ENCODE assay signal across 27 cellular contexts in the genomic region with DNA sequence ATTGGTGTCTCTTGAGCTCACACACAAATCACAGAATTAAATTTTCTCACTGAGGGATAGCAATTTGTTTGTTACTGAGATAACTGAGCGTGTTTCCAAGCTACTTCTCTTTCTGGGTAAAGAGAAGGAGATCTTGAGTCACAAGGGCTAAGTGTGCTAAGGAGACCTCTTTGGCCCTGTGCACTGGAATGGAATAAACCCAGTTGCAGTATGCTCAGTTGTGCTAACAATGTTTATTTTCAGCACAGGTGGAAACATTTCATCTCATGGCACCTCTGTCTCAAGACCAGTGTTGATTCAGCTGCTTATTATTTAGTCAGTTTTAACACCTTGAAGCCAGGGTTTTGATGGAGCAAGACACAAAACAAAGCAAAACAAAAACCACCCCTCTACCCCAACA. TPM values are rescaled to one million over a fixed set of nuclear protein-coding genes. Genes with fewer than 3 reads are reported as not detected.
DNase-seq lines count a peak whose midpoint lies in the region; FAIRE-seq and TF ChIP-seq lines count a peak whose summit lies in the region.
"Had no signal": no experiment of that assay in that cellular context is flagged by ENCODE, and none has a peak within 500 bp of the region (broad histone marks: within the 10 kb centered on the region; RNA-seq: fewer than 3 reads in every experiment).

No MANE protein-coding gene starts in this region.

- no peak overlapping the region for H2BK12ac ChIP-seq in H1 (ENCODE audit: low read depth, low read length)

- DNase-seq in NCI-H1417 treated with DMSO at 0.1 percent for 48 hours (lab: John Stamatoyannopoulos, UW), result peak; percentile 23
- DNase-seq in NCI-H774 (lab: John Stamatoyannopoulos, UW), result peak; percentile 90
- no peak for DNase-seq in H1 (ENCODE audit: low read depth in 1 of 2, low spot score in 2 of 2)
- no peak for DNase-seq in stomach
- no peak for DNase-seq in COLO668 (lab: John Stamatoyannopoulos, UW; ENCODE audit: unreplicated experiment)
- DNase-seq in GDM1 (lab: John Stamatoyannopoulos, UW), result no peak
- DNase-seq in tibial artery, result no peak
- DNase-seq: activated CD8-positive, alpha-beta T cell treated with anti-CD3 and anti-CD28 coated beads, Interleukin-2, amount 10 ng/mL, durations not matched to agents 7 days and 5 days; activated naive CD8-positive, alpha-beta T cell treated with anti-CD3 and anti-CD28 coated beads, Interleukin-2, amount 10 ng/mL, durations not matched to agents 7 days and 5 days; caudate nucleus; endodermal cell; foreskin keratinocyte; IMR-90; left colon; NCI-H2107; RPMI8226; stimulated activated CD4-positive, alpha-beta T cell treated with anti-CD3 and anti-CD28 coated beads, Interleukin-15, amount 100 ng/mL, for 24 hours; stimulated activated naive B cell treated with anti-CD40 and anti-IgM and Interleukin-4, amounts not matched to agents 10 μg/mL and 1 μg/mL and 100 μg/mL, for 72 hours; uterus had no signal

- no peaks in the 10 kb centered on the region for H3K9me3 ChIP-seq in H1 (ENCODE audit: insufficient read depth in 2 of 2, low read depth in 1 of 2, low read length in 1 of 2)
- no peaks in the 10 kb centered on the region for H3K9me3 ChIP-seq in stomach
- H3K9me3 ChIP-seq in tibial artery, result no peaks in the 10 kb centered on the region
- H3K9me3 ChIP-seq: ascending aorta, neutrophil, suprapubic skin, uterus had no signal

- H3K56ac ChIP-seq in H1 (replicated peaks; ENCODE audit: insufficient read length, low read depth, low read length), result no peak overlapping the region

- H3K27ac ChIP-seq in H1 (ENCODE audit: low read depth, low read length) (no peak overlapping the region), stomach (peak overlapping the region in 3 of 5 donors; percentile 32 to 53 (median 51)), tibial artery (no peak overlapping the region)
- H3K27ac ChIP-seq: ascending aorta, C4-2B, foreskin keratinocyte, hepatocyte, neutrophil, suprapubic skin, uterus had no signal

- H4K20me1 ChIP-seq in H1 (replicated peaks in 1 of 2; ENCODE audit: control insufficient read depth in 1 of 2, insufficient read depth in 2 of 2, low read length in 2 of 2), result no peaks in the 10 kb centered on the region

- no peak overlapping the region for H2BK120ac ChIP-seq in H1 (replicated peaks; ENCODE audit: low read depth, low read length)

- H3K4me1 ChIP-seq in H1 (replicated peaks in 1 of 4; ENCODE audit: control insufficient read depth in 3 of 4, insufficient read depth in 4 of 4, low read length in 3 of 4) (no peaks in the 10 kb centered on the region; a peak in 1 of 7 replicates), stomach (peaks cover 0 to 8% (median 3%) of the 10 kb centered on the region in 4 donors), tibial artery (peaks cover 0 to 4% (median 0%) of the 10 kb centered on the region in 4 donors)
- H3K4me1 ChIP-seq: ascending aorta, uterus had no signal

- no peak for TF ChIP-seq EP300 in H1 (IDR thresholded peaks at IDR 0.05; ENCODE audit: borderline replicate concordance in 1 of 2, low read depth in 2 of 2, low read length in 2 of 2)
- no peak for TF ChIP-seq EP300 in stomach (IDR thresholded peaks at IDR 0.05)

- no peak for TF ChIP-seq RAD21 in H1 (IDR thresholded peaks at IDR 0.05 in 1 of 2, conservative IDR thresholded peaks at IDR 0.05 in 1 of 2; ENCODE audit: low read depth in 2 of 2, low read length in 2 of 2)

- H3K27me3 ChIP-seq in H1 (replicated peaks in 1 of 4; ENCODE audit: control insufficient read depth in 3 of 4, extremely low read depth in 1 of 4, insufficient read depth in 3 of 4, low read length in 3 of 4) (no peaks in the 10 kb centered on the region), stomach (no peaks in the 10 kb centered on the region), tibial artery (no peaks in the 10 kb centered on the region)
- H3K27me3 ChIP-seq: ascending aorta, foreskin keratinocyte, hepatocyte, neutrophil, suprapubic skin, uterus had no signal

- H4K91ac ChIP-seq in H1 (replicated peaks; ENCODE audit: insufficient read length, low read length), result no peak overlapping the region

- no peak overlapping the region for H3K14ac ChIP-seq in H1 (ENCODE audit: insufficient read length)

- H3K79me2 ChIP-seq in H1 (ENCODE audit: control insufficient read depth in 1 of 2, insufficient read depth in 2 of 2, low read length in 2 of 2), result no peaks in the 10 kb centered on the region
- H3K79me2 ChIP-seq: hepatocyte had no signal

- 0 out of 2 replicates have a peak overlapping the region, but pooled peaks have one; percentile 0 for H2AFZ ChIP-seq in H1 (ENCODE audit: low read length)
- H2AFZ ChIP-seq: hepatocyte had no signal

- H3K4me3 ChIP-seq in H1 (ENCODE audit: extremely low read depth in 1 of 4, insufficient read depth in 2 of 4, low read depth in 3 of 4, low read length in 4 of 4) (no peak overlapping the region), stomach (no peak overlapping the region), tibial artery (no peak overlapping the region)
- H3K4me3 ChIP-seq: ascending aorta, hepatocyte, suprapubic skin, uterus had no signal

- H2BK5ac ChIP-seq in H1 (ENCODE audit: low read depth, low read length), result no peak overlapping the region

- TF ChIP-seq POLR2A in H1 (IDR thresholded peaks at IDR 0.05; ENCODE audit: control extremely low read depth in 1 of 2, low read depth in 2 of 2, low read length in 2 of 2) (no peak), stomach (IDR thresholded peaks at IDR 0.05) (no peak)

- POLR2A ChIA-PET in H1 (lab: Charles Lee; ENCODE audit: partially characterized antibody), result interaction anchor here (1.9 kb wide), 1 partner anchor 24 kb away, joined by 7 read pairs; no protein-coding TSS in a partner anchor

- intact Hi-C loops in stomach (cut with DNase I; ENCODE audit: low total_unique reads), result no loop called here
- intact Hi-C loops in tibial artery (cut with DNase I; ENCODE audit: low total_unique reads), result no loop called here

- no peak for FAIRE-seq in H1 (lab: Jason Lieb, UNC)
- FAIRE-seq: D721Med, GM12891, TTC549 had no signal

- H3K18ac ChIP-seq in H1 (ENCODE audit: extremely low read depth, low read length), result no peak overlapping the region

- no peaks in the 10 kb centered on the region for H3K23me2 ChIP-seq in H1 (ENCODE audit: low read depth, low read length)

- 96% methylated on average over 1 of the region's 1 CpG; no CpG with 5 or more reads in 1 of the 2 experiments for WGBS in H1 (ENCODE audit: extremely low coverage in 1 of 2, insufficient coverage in 1 of 2, insufficient read length in 1 of 2, insufficient replicate concordance in 2 of 2, low coverage in 1 of 2, low lambda C conversion rate in 2 of 2, missing lambda C conversion rate in 1 of 2), 2 experiments
- WGBS in stomach, 5 donors, result 35 to 65% (median 37%) methylated on average over 1 of the region's 1 CpG

- H3K36me3 ChIP-seq in H1 (ENCODE audit: control insufficient read depth in 2 of 4, insufficient read depth in 4 of 4, low read length in 3 of 4) (no peaks in the 10 kb centered on the region), stomach (no peaks in the 10 kb centered on the region), tibial artery (no peaks in the 10 kb centered on the region)
- H3K36me3 ChIP-seq: ascending aorta, neutrophil, suprapubic skin, uterus had no signal

- no peak overlapping the region; the same call in 1 of the 2 replicates for H2BK20ac ChIP-seq in H1 (ENCODE audit: low read length)

- TF ChIP-seq CTCF in H1 (IDR thresholded peaks at IDR 0.05; ENCODE audit: control extremely low read depth in 1 of 3, insufficient read depth in 1 of 3, low read depth in 1 of 3, low read length in 3 of 3), result no peak
- no peak for TF ChIP-seq CTCF in stomach (IDR thresholded peaks at IDR 0.05)
- TF ChIP-seq CTCF in tibial artery (IDR thresholded peaks at IDR 0.05), result no peak

- no peak overlapping the region for H4K5ac ChIP-seq in H1 (ENCODE audit: insufficient read length, low read depth, low read length)

- H3K9ac ChIP-seq in H1 (replicated peaks in 1 of 4; ENCODE audit: extremely low read depth in 1 of 4, low read depth in 3 of 4, low read length in 3 of 4), result no peak overlapping the region

- CTCF ChIA-PET in H1 (lab: Charles Lee; ENCODE audit: partially characterized antibody), result interaction anchor here (1.2 to 1.6 kb wide), 2 partner anchors 21 to 36 kb away, joined by 3 to 4 read pairs; no protein-coding TSS in a partner anchor

- no peak overlapping the region for H3K4ac ChIP-seq in H1 (replicated peaks; ENCODE audit: insufficient read length, low read depth, low read length)

- H2BK15ac ChIP-seq in H1 (ENCODE audit: low read length), result no peak overlapping the region

- no peak overlapping the region for H3K4me2 ChIP-seq in H1 (ENCODE audit: insufficient read depth in 1 of 2, low read depth in 2 of 2, low read length in 2 of 2)
- H3K4me2 ChIP-seq: hepatocyte had no signal

- no peaks in the 10 kb centered on the region for H3K79me1 ChIP-seq in H1 (ENCODE audit: low read depth, low read length)

- H4K8ac ChIP-seq in H1 (ENCODE audit: extremely low read depth, insufficient read depth, low read length), result no peak overlapping the region

- H2AK5ac ChIP-seq in H1 (ENCODE audit: low read depth, low read length), result no peak overlapping the region

- no peak overlapping the region for H3K23ac ChIP-seq in H1 (ENCODE audit: insufficient read length)

TF ChIP-seq in H1, 55 proteins besides CTCF, POLR2A, EP300 and RAD21:
- TF ChIP-seq HDAC6 (IDR thresholded peaks at IDR 0.05; ENCODE audit: low read depth, low read length) (no peak), POU5F1 (IDR thresholded peaks at IDR 0.05; ENCODE audit: low read depth, low read length) (no peak), CREB1 (IDR thresholded peaks at IDR 0.05) (no peak)
- TF ChIP-seq, protein P1, sequence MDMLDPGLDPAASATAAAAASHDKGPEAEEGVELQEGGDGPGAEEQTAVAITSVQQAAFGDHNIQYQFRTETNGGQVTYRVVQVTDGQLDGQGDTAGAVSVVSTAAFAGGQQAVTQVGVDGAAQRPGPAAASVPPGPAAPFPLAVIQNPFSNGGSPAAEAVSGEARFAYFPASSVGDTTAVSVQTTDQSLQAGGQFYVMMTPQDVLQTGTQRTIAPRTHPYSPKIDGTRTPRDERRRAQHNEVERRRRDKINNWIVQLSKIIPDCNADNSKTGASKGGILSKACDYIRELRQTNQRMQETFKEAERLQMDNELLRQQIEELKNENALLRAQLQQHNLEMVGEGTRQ (IDR thresholded peaks at IDR 0.05; ENCODE audit: low read length), result no peak

RNA-seq across cellular contexts. Expression of gene UBE2H, which starts 22.5 kb away (rescaled TPM):
- total RNA-seq in H1 (2021; fragmentation: NEBNext Ultra II Directional; extraction: Animal tissue kit (Norgen Biotek cat#: 25700)), result 62.2 and 62.6 TPM in 2 replicates
- polyA plus RNA-seq in H1 (2011; rRNA removed), result 29.0 and 30.6 TPM in 2 replicates
- 41.8 TPM for polyA plus RNA-seq in H1 (2011; cell fraction: cytosol; rRNA removed)
- 20.7 TPM for polyA plus RNA-seq in H1 (2011; cell fraction: nucleus; rRNA removed)
- polyA plus RNA-seq in H1 (2012, experiment 1 of 2), result 32.5 to 59.7 TPM (median 39.3 TPM) in 4 replicates
- polyA plus RNA-seq in H1 (2012, experiment 2 of 2), result 7.3 TPM
- 43.4 TPM for polyA plus RNA-seq in H1 (2013, experiment 1 of 2)
- polyA plus RNA-seq in H1 (2013, experiment 2 of 2), result 48.3 TPM
- 49.8 and 56.0 TPM in 2 replicates for polyA minus RNA-seq in H1 (2011; rRNA and poly(A)+ RNA removed)
- 52.1 TPM for polyA minus RNA-seq in H1 (2011; cell fraction: cytosol; rRNA and poly(A)+ RNA removed)
- polyA minus RNA-seq in H1 (2011; cell fraction: nucleus; rRNA and poly(A)+ RNA removed), result 34.3 TPM
- 100 to 1,000 TPM in 1 of 5 donors, 10 to 100 TPM in 4; 47.8 to 150 (median 59.8) TPM for total RNA-seq in stomach
- polyA plus RNA-seq in stomach, result 10 to 100 TPM; 19.2 to 37.7 (median 28.1) TPM

Comparison
In these comparisons a context has a peak if more than half of its experiments do, and no peak if none do; other contexts are left out.
1. DNase-seq: peak in NCI-H1417 treated with DMSO at 0.1 percent for 48 hours (single experiment) and NCI-H774 (single experiment); none in H1 (0 of 2), stomach (single experiment), COLO668 (single experiment), GDM1 (single experiment) and tibial artery (0 of 2).
2. H3K27ac ChIP-seq: peak in stomach (3 of 5); none in H1 (single experiment) and tibial artery (0 of 2).